In genomic region chr5:56052735-56053134, GRCh38 we compare ENCODE assay signal across 2 cellular contexts.
TF ChIP-seq lines count a peak whose summit lies in the region.

No MANE protein-coding gene starts in this region.

TF ChIP-seq in IMR-90, 13 proteins besides CTCF, POLR2A, EP300 and RAD21:
- TF ChIP-seq SMC3 (IDR thresholded peaks at IDR 0.05; ENCODE audit: low read depth, low read length) = no peak
- TF ChIP-seq MAZ (IDR thresholded peaks at IDR 0.05; ENCODE audit: borderline replicate concordance, low read depth, low read length) = no peak
- TF ChIP-seq RFX5 (IDR thresholded peaks at IDR 0.05; ENCODE audit: low read depth, low read length) = no peak
- no peak for TF ChIP-seq ELK1 (IDR thresholded peaks at IDR 0.05; ENCODE audit: borderline replicate concordance, low read depth, low read length)
- TF ChIP-seq USF2 (IDR thresholded peaks at IDR 0.05; ENCODE audit: low read depth, low read length) = no peak
- no peak for TF ChIP-seq MXI1 (IDR thresholded peaks at IDR 0.05; ENCODE audit: borderline replicate concordance, low read depth, low read length)
- no peak for TF ChIP-seq NFE2L2 (IDR thresholded peaks at IDR 0.05; ENCODE audit: low read depth, low read length)
- no peak for TF ChIP-seq CEBPB (IDR thresholded peaks at IDR 0.05; ENCODE audit: low read depth, low read length)
- no peak for TF ChIP-seq FOS (IDR thresholded peaks at IDR 0.05; ENCODE audit: low read depth, low read length)
- no peak for TF ChIP-seq CHD1 (IDR thresholded peaks at IDR 0.05; ENCODE audit: low read depth, low read length)
- no peak for TF ChIP-seq MAFK (IDR thresholded peaks at IDR 0.05; ENCODE audit: low read depth, low read length)
- TF ChIP-seq RCOR1 (IDR thresholded peaks at IDR 0.05; ENCODE audit: insufficient replicate concordance, low read length) = no peak

TF ChIP-seq in HepG2, 621 proteins besides CTCF, POLR2A, EP300 and RAD21:
- TF ChIP-seq SIX1 (CRISPR knock-in tag; IDR thresholded peaks at IDR 0.05; ENCODE audit: borderline replicate concordance) (no peak), ZBTB46 (CRISPR knock-in tag; IDR thresholded peaks at IDR 0.05; ENCODE audit: borderline replicate concordance) (no peak), ZNF225 (CRISPR knock-in tag; IDR thresholded peaks at IDR 0.05) (no peak), FOXP1 (IDR thresholded peaks at IDR 0.05) (no peak), FOXP1 (CRISPR knock-in tag; IDR thresholded peaks at IDR 0.05) (no peak), ZNF101 (CRISPR knock-in tag; IDR thresholded peaks at IDR 0.05; ENCODE audit: borderline replicate concordance, low read depth) (no peak), CHCHD3 (CRISPR knock-in tag; IDR thresholded peaks at IDR 0.05) (no peak), GTF3A (CRISPR knock-in tag; conservative IDR thresholded peaks at IDR 0.05) (no peak), ATF7 (IDR thresholded peaks at IDR 0.05) (no peak), ATF7 (CRISPR knock-in tag; IDR thresholded peaks at IDR 0.05) (no peak), ZNF749 (CRISPR knock-in tag; IDR thresholded peaks at IDR 0.05; ENCODE audit: borderline replicate concordance) (no peak), ZNF251 (CRISPR knock-in tag; IDR thresholded peaks at IDR 0.05) (no peak)
